3 cellular contexts compared by ENCODE assay signal in genomic region chr17:49103360-49103759, GRCh38. TPM values are rescaled to one million over a fixed set of nuclear protein-coding genes. Genes with fewer than 3 reads are reported as not detected.
"Had no signal": no experiment of that assay in that cellular context is flagged by ENCODE, and none has a peak within 500 bp of the region (broad histone marks: within the 10 kb centered on the region; RNA-seq: fewer than 3 reads in every experiment).

No MANE protein-coding gene starts in this region.

RNA-seq across cellular contexts. Expression of gene B4GALNT2, which starts 29.2 kb away (rescaled TPM):
- total RNA-seq: LHCN-M2, M059J, NCI-H460 had no signal
